Comparison of ENCODE assay signal across 11 cellular contexts in genomic region chr3:159989973-159990846, GRCh38. TPM values are rescaled to one million over a fixed set of nuclear protein-coding genes. Genes with fewer than 3 reads are reported as not detected.
A peak's percentile ranks its signal among the peaks of the same experiment; 100 is the strongest.
DNase-seq lines count a peak whose midpoint lies in the region; ATAC-seq, FAIRE-seq and TF ChIP-seq lines count a peak whose summit lies in the region.
"Had no signal": no experiment of that assay in that cellular context is flagged by ENCODE, and none has a peak within 500 bp of the region (broad histone marks: within the 10 kb centered on the region; RNA-seq: fewer than 3 reads in every experiment).

No MANE protein-coding gene starts in this region.

- H3K9me3 Mint-ChIP-seq in astrocyte (ENCODE audit: unreplicated experiment) (peaks cover 6% of the 10 kb centered on the region), naive B cell (peaks cover 0 to 4% (median 0%) of the 10 kb centered on the region in 7 donors)
- H3K9me3 Mint-ChIP-seq in stimulated activated naive B cell treated with anti-CD40 and anti-IgM and Interleukin-4, amounts not matched to agents 10 μg/mL and 1 μg/mL and 100 μg/mL, for 72 hours: no peaks in the 10 kb centered on the region

- peak overlapping the region; percentile 93 for H3K4me2 ChIP-seq in astrocyte (ENCODE audit: low read length)

- CTCF ChIA-PET in HEK293T (lab: Yijun Ruan, JAX): interaction anchor here (1.1 to 3.3 kb wide), 3 partner anchors 10 to 15 kb away, joined by 3 to 20 read pairs (median 6); no protein-coding TSS in a partner anchor

- peak; percentile 5 for TF ChIP-seq CTCF in astrocyte (IDR thresholded peaks at IDR 0.05; ENCODE audit: insufficient read depth, low read depth, low read length)

- H3K9me3 ChIP-seq in astrocyte (ENCODE audit: insufficient read depth, low read depth, low read length): no peaks in the 10 kb centered on the region

- DNase-seq in NCI-H82 (lab: John Stamatoyannopoulos, UW) (peak; percentile 24), NCI-H82 treated with DMSO at 0.1 percent for 48 hours (lab: John Stamatoyannopoulos, UW; ENCODE audit: unreplicated experiment) (no peak), HEK293T (ENCODE audit: extremely low spot score) (peak; percentile 18), astrocyte (ENCODE audit: low read depth) (no peak), naive B cell (no peak), NCI-H2107 (lab: John Stamatoyannopoulos, UW) (no peak), NCI-H524 treated with DMSO at 0.1 percent for 48 hours (lab: John Stamatoyannopoulos, UW) (no peak)
- no peak for DNase-seq in stimulated activated naive B cell treated with anti-CD40 and anti-IgM and Interleukin-4, amounts not matched to agents 10 μg/mL and 1 μg/mL and 100 μg/mL, for 72 hours
- DNase-seq: ACHN, left ventricle myocardium inferior, NCI-H1092 had no signal

- H3K36me3 ChIP-seq in astrocyte (ENCODE audit: insufficient read depth, low read length): no peaks in the 10 kb centered on the region
- H3K36me3 ChIP-seq: left ventricle myocardium inferior had no signal

- no peak overlapping the region for H3K27ac Mint-ChIP-seq in astrocyte (ENCODE audit: unreplicated experiment)
- peak overlapping the region in 5 of 6 donors; percentile 50 to 92 (median 65) for H3K27ac Mint-ChIP-seq in naive B cell
- H3K27ac Mint-ChIP-seq in stimulated activated naive B cell treated with anti-CD40 and anti-IgM and Interleukin-4, amounts not matched to agents 10 μg/mL and 1 μg/mL and 100 μg/mL, for 72 hours: no peak overlapping the region

- POLR2A ChIA-PET in HEK293T (lab: Yijun Ruan, JAX): no interaction called here

- H3K9ac ChIP-seq in astrocyte (ENCODE audit: low read length): no peak overlapping the region

- H3K4me3 ChIP-seq in astrocyte (ENCODE audit: insufficient read depth, low read depth, low read length): no peak overlapping the region

- peaks cover 7% of the 10 kb centered on the region for H3K4me1 ChIP-seq in astrocyte (ENCODE audit: insufficient read depth, low read length)

- no peak for ATAC-seq in naive B cell (ENCODE audit: low read depth in 2 of 2)
- ATAC-seq in stimulated activated naive B cell treated with anti-CD40 and anti-IgM and Interleukin-4, amounts not matched to agents 10 μg/mL and 1 μg/mL and 100 μg/mL, for 72 hours (replicated peaks): no peak

- no peak overlapping the region for H2AFZ ChIP-seq in astrocyte (ENCODE audit: low read depth, low read length)

- no peak for FAIRE-seq in astrocyte (lab: Jason Lieb, UNC)

- H3K79me2 ChIP-seq in astrocyte (ENCODE audit: insufficient read depth, low read length): no peaks in the 10 kb centered on the region

- H3K27me3 Mint-ChIP-seq in astrocyte (ENCODE audit: low read depth, unreplicated experiment) (no peaks in the 10 kb centered on the region), naive B cell (no peaks in the 10 kb centered on the region)
- no peaks in the 10 kb centered on the region for H3K27me3 Mint-ChIP-seq in stimulated activated naive B cell treated with anti-CD40 and anti-IgM and Interleukin-4, amounts not matched to agents 10 μg/mL and 1 μg/mL and 100 μg/mL, for 72 hours

- H3K27me3 ChIP-seq in astrocyte (ENCODE audit: insufficient read depth, low read length): no peaks in the 10 kb centered on the region

- H4K20me1 ChIP-seq in astrocyte (ENCODE audit: insufficient read depth, low read length): no peaks in the 10 kb centered on the region

- peaks cover 17% of the 10 kb centered on the region for H3K36me3 Mint-ChIP-seq in astrocyte (ENCODE audit: low read depth, unreplicated experiment)
- peaks cover 10 to 16% of the 10 kb centered on the region in 2 donors for H3K36me3 Mint-ChIP-seq in naive B cell
- H3K36me3 Mint-ChIP-seq in stimulated activated naive B cell treated with anti-CD40 and anti-IgM and Interleukin-4, amounts not matched to agents 10 μg/mL and 1 μg/mL and 100 μg/mL, for 72 hours: peaks cover 0 to 5% of the 10 kb centered on the region in 2 donors

- H3K27ac ChIP-seq in astrocyte (ENCODE audit: low read depth, low read length): no peak overlapping the region
- H3K27ac ChIP-seq: left ventricle myocardium inferior had no signal

- H3K4me1 Mint-ChIP-seq in astrocyte (ENCODE audit: low read depth, unreplicated experiment): peaks cover 12% of the 10 kb centered on the region
- H3K4me1 Mint-ChIP-seq in naive B cell: peaks cover 36 to 51% (median 46%) of the 10 kb centered on the region in 3 donors
- peaks cover 24 to 43% of the 10 kb centered on the region in 2 donors for H3K4me1 Mint-ChIP-seq in stimulated activated naive B cell treated with anti-CD40 and anti-IgM and Interleukin-4, amounts not matched to agents 10 μg/mL and 1 μg/mL and 100 μg/mL, for 72 hours

- H3K4me3 Mint-ChIP-seq in astrocyte (ENCODE audit: unreplicated experiment) (peak overlapping the region; percentile 84), naive B cell (peak overlapping the region; percentile 86 to 94 (median 92))
- peak overlapping the region in 1 of 2 donors; percentile 28 for H3K4me3 Mint-ChIP-seq in stimulated activated naive B cell treated with anti-CD40 and anti-IgM and Interleukin-4, amounts not matched to agents 10 μg/mL and 1 μg/mL and 100 μg/mL, for 72 hours

TF ChIP-seq in HEK293T, 16 proteins besides CTCF, POLR2A, EP300 and RAD21:
- TF ChIP-seq NFRKB (IDR thresholded peaks at IDR 0.05) (no peak), FOXA1 (IDR thresholded peaks at IDR 0.05) (no peak), LEF1 (IDR thresholded peaks at IDR 0.05; ENCODE audit: borderline replicate concordance) (no peak), FOXM1 (IDR thresholded peaks at IDR 0.05; ENCODE audit: borderline replicate concordance) (no peak), SUZ12 (IDR thresholded peaks at IDR 0.05) (no peak), CTBP1 (IDR thresholded peaks at IDR 0.05; ENCODE audit: borderline replicate concordance) (no peak), HDGF (IDR thresholded peaks at IDR 0.05; ENCODE audit: borderline replicate concordance) (no peak), SP1 (IDR thresholded peaks at IDR 0.05) (no peak), BHLHE40 (IDR thresholded peaks at IDR 0.05; ENCODE audit: borderline replicate concordance) (no peak), ZNF384 (IDR thresholded peaks at IDR 0.05) (no peak), ARNT (IDR thresholded peaks at IDR 0.05) (no peak), L3MBTL2 (conservative IDR thresholded peaks at IDR 0.05) (no peak), FOXK2 (IDR thresholded peaks at IDR 0.05) (no peak), ELF4 (IDR thresholded peaks at IDR 0.05) (no peak), TARDBP (IDR thresholded peaks at IDR 0.05) (no peak)
- TF ChIP-seq, protein P1, sequence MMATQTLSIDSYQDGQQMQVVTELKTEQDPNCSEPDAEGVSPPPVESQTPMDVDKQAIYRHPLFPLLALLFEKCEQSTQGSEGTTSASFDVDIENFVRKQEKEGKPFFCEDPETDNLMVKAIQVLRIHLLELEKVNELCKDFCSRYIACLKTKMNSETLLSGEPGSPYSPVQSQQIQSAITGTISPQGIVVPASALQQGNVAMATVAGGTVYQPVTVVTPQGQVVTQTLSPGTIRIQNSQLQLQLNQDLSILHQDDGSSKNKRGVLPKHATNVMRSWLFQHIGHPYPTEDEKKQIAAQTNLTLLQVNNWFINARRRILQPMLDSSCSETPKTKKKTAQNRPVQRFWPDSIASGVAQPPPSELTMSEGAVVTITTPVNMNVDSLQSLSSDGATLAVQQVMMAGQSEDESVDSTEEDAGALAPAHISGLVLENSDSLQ (IDR thresholded peaks at IDR 0.05): no peak

RNA-seq across cellular contexts. Expression of gene IL12A, which starts 1.6 kb away (rescaled TPM):
- total RNA-seq in astrocyte: 2.9 and 3.0 TPM in 2 replicates
- polyA plus RNA-seq in naive B cell (ENCODE audit: low read depth in 6 of 6): 1 to 10 TPM in 5 of 6 donors, not detected in 1; 2.8 to 5.3 (median 3.9) TPM

Comparison
In these comparisons a context has a peak if more than half of its experiments do, and no peak if none do; other contexts are left out.
1. DNase-seq: peak in NCI-H82 (single experiment) and HEK293T (single experiment); none in NCI-H82 treated with DMSO at 0.1 percent for 48 hours (single experiment), astrocyte (single experiment), naive B cell (single experiment), NCI-H2107 (single experiment), stimulated activated naive B cell treated with anti-CD40 and anti-IgM and Interleukin-4, amounts not matched to agents 10 μg/mL and 1 μg/mL and 100 μg/mL, for 72 hours (single experiment) and NCI-H524 treated with DMSO at 0.1 percent for 48 hours (single experiment).
2. H3K27ac Mint-ChIP-seq: peak in naive B cell (5 of 6); none in astrocyte (single experiment) and stimulated activated naive B cell treated with anti-CD40 and anti-IgM and Interleukin-4, amounts not matched to agents 10 μg/mL and 1 μg/mL and 100 μg/mL, for 72 hours (single experiment).